ENCODE assay signal across 13 cellular contexts in genomic region chr1:8598783-8599182, GRCh38.
DNase-seq lines count a peak whose midpoint lies in the region; ATAC-seq, FAIRE-seq and TF ChIP-seq lines count a peak whose summit lies in the region.
"Had no signal": no experiment of that assay in that cellular context is flagged by ENCODE, and none has a peak within 500 bp of the region (broad histone marks: within the 10 kb centered on the region; RNA-seq: fewer than 3 reads in every experiment).

No MANE protein-coding gene starts in this region.

- intact Hi-C loops in kidney (cut with DNase I): no loop called here

- H4K20me1 ChIP-seq in GM23248 (ENCODE audit: insufficient read depth): no peaks in the 10 kb centered on the region

- ATAC-seq in HG02571 (IDR thresholded peaks at IDR 0.05; ENCODE audit: unreplicated experiment): no peak
- ATAC-seq: GM12878 had no signal

- no peaks in the 10 kb centered on the region for H3K9me2 ChIP-seq in GM23248 (ENCODE audit: insufficient read depth)

- H3K4me3 ChIP-seq in GM23248 (peak overlapping the region; percentile 54; the same call in 1 of the 2 replicates), kidney (ENCODE audit: low read length in 2 of 2) (no peak overlapping the region), rectal smooth muscle tissue (ENCODE audit: low read length) (no peak overlapping the region)
- H3K4me3 ChIP-seq: adrenal gland, GM12878 had no signal

- H3K4me1 ChIP-seq in GM23248 (ENCODE audit: insufficient read depth) (peaks cover 16% of the 10 kb centered on the region), kidney (ENCODE audit: control insufficient read depth in 1 of 2, insufficient read depth in 1 of 2, low read depth in 1 of 2, low read length in 2 of 2) (peaks cover 5 to 12% of the 10 kb centered on the region in 2 donors), rectal smooth muscle tissue (ENCODE audit: control insufficient read depth, insufficient read depth, low read length) (peaks cover 17% of the 10 kb centered on the region)

- in situ Hi-C loops in GM23248 (cut with MboI): no loop called here

- no peaks in the 10 kb centered on the region for H3K9me3 ChIP-seq in GM23248 (ENCODE audit: low read depth)
- no peaks in the 10 kb centered on the region for H3K9me3 ChIP-seq in kidney (ENCODE audit: control insufficient read depth in 1 of 2, low read length in 2 of 2)
- H3K9me3 ChIP-seq: adrenal gland had no signal

- H3K9ac ChIP-seq in GM23248 (peak overlapping the region; percentile 60), kidney (ENCODE audit: low read length in 2 of 2) (no peak overlapping the region), rectal smooth muscle tissue (ENCODE audit: low read length) (no peak overlapping the region)

- peak overlapping the region; percentile 83 for H2AFZ ChIP-seq in GM23248

- DNase-seq in GM23248 (peak; percentile 6), cerebellar cortex (ENCODE audit: low spot score) (peak; percentile 68), kidney (peak; percentile 74), EL (no peak), HUDEP-2 (lab: John Stamatoyannopoulos, UW; ENCODE audit: unreplicated experiment in 76 of 76) (no peak)
- DNase-seq in central memory CD4-positive, alpha-beta T cell: no peak
- DNase-seq: activated CD4-positive, alpha-beta T cell treated with anti-CD3 and anti-CD28 coated beads for 48 hours; OCI-M1; stimulated activated naive CD4-positive, alpha-beta T cell had no signal

- H3K27ac ChIP-seq in GM23248 (no peak overlapping the region), kidney (ENCODE audit: low read depth in 2 of 2, low read length in 2 of 2) (no peak overlapping the region), rectal smooth muscle tissue (ENCODE audit: low read depth, low read length) (peak overlapping the region; percentile 60)

- H3K79me2 ChIP-seq in GM23248 (ENCODE audit: insufficient read depth): peaks cover 28% of the 10 kb centered on the region

- no peak for FAIRE-seq in kidney (lab: Jason Lieb, UNC)
- FAIRE-seq: GM12878 had no signal

- H3F3A ChIP-seq in GM23248 (ENCODE audit: insufficient read depth): peaks cover 14% of the 10 kb centered on the region

- H3K4me2 ChIP-seq in GM23248 (ENCODE audit: unreplicated experiment): no peak overlapping the region

- no peak for TF ChIP-seq CTCF in kidney (IDR thresholded peaks at IDR 0.05; ENCODE audit: borderline replicate concordance, extremely low read depth, insufficient read depth)

- no peaks in the 10 kb centered on the region for H3K27me3 ChIP-seq in GM23248 (replicated peaks; ENCODE audit: insufficient read depth)
- H3K27me3 ChIP-seq in rectal smooth muscle tissue (ENCODE audit: control insufficient read depth, insufficient read depth, low read length): no peaks in the 10 kb centered on the region
- H3K27me3 ChIP-seq: adrenal gland had no signal

- no peaks in the 10 kb centered on the region for H3K36me3 ChIP-seq in GM23248 (ENCODE audit: low read depth)
- no peaks in the 10 kb centered on the region for H3K36me3 ChIP-seq in kidney (ENCODE audit: control insufficient read depth in 1 of 2, insufficient read depth in 2 of 2, low read length in 2 of 2)
- no peaks in the 10 kb centered on the region for H3K36me3 ChIP-seq in rectal smooth muscle tissue (ENCODE audit: control insufficient read depth, insufficient read depth, low read length)
- H3K36me3 ChIP-seq: adrenal gland had no signal

- WGBS in GM23248 (ENCODE audit: low coverage in 1 of 2, low lambda C conversion rate in 2 of 2, missing lambda C conversion rate in 2 of 2), 2 experiments: 84 to 89% methylated on average over 4 of the region's 4 CpGs

Comparison
In these comparisons a context has a peak if more than half of its experiments do, and no peak if none do; other contexts are left out.
1. DNase-seq: peak in GM23248 (single experiment), cerebellar cortex (single experiment) and kidney (single experiment); none in central memory CD4-positive, alpha-beta T cell (single experiment), EL (single experiment) and HUDEP-2 (0 of 76).